ENCODE assay signal across 1 cellular context in the genomic region with DNA sequence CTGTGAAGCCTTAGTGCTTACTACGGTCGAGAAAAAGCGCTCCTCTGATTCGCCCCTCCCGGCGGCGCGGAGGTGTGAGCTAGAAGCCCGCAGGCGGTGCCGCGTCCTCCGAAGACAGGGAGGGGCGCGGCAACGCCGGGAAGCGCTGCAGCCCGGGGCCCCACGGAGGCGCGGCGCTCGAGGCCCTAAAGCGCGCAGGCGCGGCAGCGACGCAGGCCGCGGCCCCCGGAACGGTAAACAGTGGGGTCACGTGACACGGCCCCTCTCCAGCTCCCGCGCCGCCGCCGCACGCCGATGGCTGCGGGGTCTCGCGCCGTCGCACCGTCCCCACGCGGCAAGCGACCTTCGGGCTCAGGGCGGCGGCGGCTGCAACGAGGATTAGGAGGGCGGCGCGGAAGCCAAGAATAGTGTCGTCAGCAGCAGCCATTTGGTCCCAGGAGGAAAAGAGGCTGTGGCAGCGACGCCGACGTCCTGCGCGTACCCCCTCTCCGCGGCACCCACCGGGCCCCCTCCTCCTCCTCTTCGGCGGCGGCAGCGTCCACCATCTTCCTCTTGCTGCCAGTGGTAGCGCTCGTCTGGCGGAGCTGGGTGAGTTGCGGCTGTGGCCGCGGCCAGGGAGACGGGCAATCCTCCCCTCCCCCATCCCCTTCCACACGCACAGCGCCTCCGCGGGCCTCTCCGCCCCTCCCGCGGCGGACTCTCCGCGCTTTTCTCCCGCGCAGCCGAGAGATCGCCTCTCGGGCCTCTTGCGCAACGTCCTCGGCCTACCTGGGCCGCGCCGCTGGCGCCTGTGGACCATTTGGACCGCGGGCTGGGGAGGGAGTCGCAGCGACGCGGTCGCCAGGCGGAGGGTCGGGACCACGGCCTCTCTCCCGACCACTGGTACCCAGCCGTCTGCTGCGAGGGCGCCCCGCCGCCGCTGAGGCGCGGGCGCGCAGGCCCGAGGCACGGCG.
TF ChIP-seq lines count a peak whose summit lies in the region.

TSS of gene PHF3 (plus strand) at position 240 of the 953 bp plus-strand sequence. CDS start 10,750 bp downstream, outside the sequence.

TF ChIP-seq in HEK293, 187 proteins besides CTCF, POLR2A, EP300 and RAD21 (continued from another document and continues in another):
- TF ChIP-seq HOXC10 (CRISPR knock-in tag; IDR thresholded peaks at IDR 0.05) = peak; percentile 41; the same call in 1 of the 2 replicates
- peak; percentile 98 for TF ChIP-seq ZNF324 (tag by site-specific recombination; IDR thresholded peaks at IDR 0.05)
- TF ChIP-seq SCRT1 (tag by site-specific recombination; IDR thresholded peaks at IDR 0.05; ENCODE audit: borderline replicate concordance) = no peak
- peak; percentile 44 for TF ChIP-seq ZNF585B (tag by site-specific recombination; IDR thresholded peaks at IDR 0.05)
- peak; percentile 84 for TF ChIP-seq YY2 (tag by site-specific recombination; IDR thresholded peaks at IDR 0.05)
- peak; percentile 80 for TF ChIP-seq ZNF785 (tag by site-specific recombination; IDR thresholded peaks at IDR 0.05)
- no peak for TF ChIP-seq ZNF37A (tag by site-specific recombination; IDR thresholded peaks at IDR 0.05)
- TF ChIP-seq KLF10 (tag by site-specific recombination; IDR thresholded peaks at IDR 0.05) = peak; percentile 98
- TF ChIP-seq MYNN (tag by site-specific recombination; IDR thresholded peaks at IDR 0.05; ENCODE audit: borderline replicate concordance) = no peak
- peak; percentile 96 for TF ChIP-seq PATZ1 (tag by site-specific recombination; IDR thresholded peaks at IDR 0.05)
- peak; percentile 69 for TF ChIP-seq ZBTB7A (tag by site-specific recombination; IDR thresholded peaks at IDR 0.05; ENCODE audit: low read depth)
- TF ChIP-seq, protein P1, sequence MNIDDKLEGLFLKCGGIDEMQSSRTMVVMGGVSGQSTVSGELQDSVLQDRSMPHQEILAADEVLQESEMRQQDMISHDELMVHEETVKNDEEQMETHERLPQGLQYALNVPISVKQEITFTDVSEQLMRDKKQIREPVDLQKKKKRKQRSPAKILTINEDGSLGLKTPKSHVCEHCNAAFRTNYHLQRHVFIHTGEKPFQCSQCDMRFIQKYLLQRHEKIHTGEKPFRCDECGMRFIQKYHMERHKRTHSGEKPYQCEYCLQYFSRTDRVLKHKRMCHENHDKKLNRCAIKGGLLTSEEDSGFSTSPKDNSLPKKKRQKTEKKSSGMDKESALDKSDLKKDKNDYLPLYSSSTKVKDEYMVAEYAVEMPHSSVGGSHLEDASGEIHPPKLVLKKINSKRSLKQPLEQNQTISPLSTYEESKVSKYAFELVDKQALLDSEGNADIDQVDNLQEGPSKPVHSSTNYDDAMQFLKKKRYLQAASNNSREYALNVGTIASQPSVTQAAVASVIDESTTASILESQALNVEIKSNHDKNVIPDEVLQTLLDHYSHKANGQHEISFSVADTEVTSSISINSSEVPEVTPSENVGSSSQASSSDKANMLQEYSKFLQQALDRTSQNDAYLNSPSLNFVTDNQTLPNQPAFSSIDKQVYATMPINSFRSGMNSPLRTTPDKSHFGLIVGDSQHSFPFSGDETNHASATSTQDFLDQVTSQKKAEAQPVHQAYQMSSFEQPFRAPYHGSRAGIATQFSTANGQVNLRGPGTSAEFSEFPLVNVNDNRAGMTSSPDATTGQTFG (tag by site-specific recombination; IDR thresholded peaks at IDR 0.05; ENCODE audit: borderline replicate concordance) = no peak
- 0 out of 2 replicates have a peak, but pooled peaks have one; percentile 34 for TF ChIP-seq ZNF677 (tag by site-specific recombination; IDR thresholded peaks at IDR 0.05)
- TF ChIP-seq ZNF624 (tag by site-specific recombination; IDR thresholded peaks at IDR 0.05) = no peak
- TF ChIP-seq FEZF1 (tag by site-specific recombination; IDR thresholded peaks at IDR 0.05) = peak; percentile 53
- TF ChIP-seq ZNF488 (tag by site-specific recombination; IDR thresholded peaks at IDR 0.05) = no peak; the same call in 1 of the 2 replicates
- TF ChIP-seq, protein P2, sequence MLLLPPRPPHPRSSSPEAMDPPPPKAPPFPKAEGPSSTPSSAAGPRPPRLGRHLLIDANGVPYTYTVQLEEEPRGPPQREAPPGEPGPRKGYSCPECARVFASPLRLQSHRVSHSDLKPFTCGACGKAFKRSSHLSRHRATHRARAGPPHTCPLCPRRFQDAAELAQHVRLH (tag by site-specific recombination; IDR thresholded peaks at IDR 0.05) = peak; percentile 79; the same call in 1 of the 2 replicates
- TF ChIP-seq, protein P3, sequence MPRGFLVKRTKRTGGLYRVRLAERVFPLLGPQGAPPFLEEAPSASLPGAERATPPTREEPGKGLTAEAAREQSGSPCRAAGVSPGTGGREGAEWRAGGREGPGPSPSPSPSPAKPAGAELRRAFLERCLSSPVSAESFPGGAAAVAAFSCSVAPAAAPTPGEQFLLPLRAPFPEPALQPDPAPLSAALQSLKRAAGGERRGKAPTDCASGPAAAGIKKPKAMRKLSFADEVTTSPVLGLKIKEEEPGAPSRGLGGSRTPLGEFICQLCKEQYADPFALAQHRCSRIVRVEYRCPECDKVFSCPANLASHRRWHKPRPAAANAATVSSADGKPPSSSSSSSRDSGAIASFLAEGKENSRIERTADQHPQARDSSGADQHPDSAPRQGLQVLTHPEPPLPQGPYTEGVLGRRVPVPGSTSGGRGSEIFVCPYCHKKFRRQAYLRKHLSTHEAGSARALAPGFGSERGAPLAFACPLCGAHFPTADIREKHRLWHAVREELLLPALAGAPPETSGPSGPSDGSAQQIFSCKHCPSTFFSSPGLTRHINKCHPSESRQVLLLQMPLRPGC (tag by site-specific recombination; IDR thresholded peaks at IDR 0.05) = 0 out of 2 replicates have a peak, but pooled peaks have one; percentile 43
- peak; percentile 89 for TF ChIP-seq ZXDB (tag by site-specific recombination; IDR thresholded peaks at IDR 0.05)
- TF ChIP-seq, protein P4, sequence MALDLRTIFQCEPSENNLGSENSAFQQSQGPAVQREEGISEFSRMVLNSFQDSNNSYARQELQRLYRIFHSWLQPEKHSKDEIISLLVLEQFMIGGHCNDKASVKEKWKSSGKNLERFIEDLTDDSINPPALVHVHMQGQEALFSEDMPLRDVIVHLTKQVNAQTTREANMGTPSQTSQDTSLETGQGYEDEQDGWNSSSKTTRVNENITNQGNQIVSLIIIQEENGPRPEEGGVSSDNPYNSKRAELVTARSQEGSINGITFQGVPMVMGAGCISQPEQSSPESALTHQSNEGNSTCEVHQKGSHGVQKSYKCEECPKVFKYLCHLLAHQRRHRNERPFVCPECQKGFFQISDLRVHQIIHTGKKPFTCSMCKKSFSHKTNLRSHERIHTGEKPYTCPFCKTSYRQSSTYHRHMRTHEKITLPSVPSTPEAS (tag by site-specific recombination; IDR thresholded peaks at IDR 0.05) = peak; percentile 52; the same call in 1 of the 2 replicates
- TF ChIP-seq ZNF561 (tag by site-specific recombination; IDR thresholded peaks at IDR 0.05; ENCODE audit: borderline replicate concordance) = peak; percentile 87
- TF ChIP-seq ZNF629 (tag by site-specific recombination; IDR thresholded peaks at IDR 0.05) = peak; percentile 87
- TF ChIP-seq ZNF10 (tag by site-specific recombination; IDR thresholded peaks at IDR 0.05) = peak; percentile 24; the same call in 1 of the 2 replicates
- peak; percentile 93 for TF ChIP-seq ZFP37 (tag by site-specific recombination; IDR thresholded peaks at IDR 0.05)
- TF ChIP-seq ZNF791 (tag by site-specific recombination; IDR thresholded peaks at IDR 0.05) = no peak
- peak; percentile 90 for TF ChIP-seq KLF16 (tag by site-specific recombination; IDR thresholded peaks at IDR 0.05)
- TF ChIP-seq, protein P5, sequence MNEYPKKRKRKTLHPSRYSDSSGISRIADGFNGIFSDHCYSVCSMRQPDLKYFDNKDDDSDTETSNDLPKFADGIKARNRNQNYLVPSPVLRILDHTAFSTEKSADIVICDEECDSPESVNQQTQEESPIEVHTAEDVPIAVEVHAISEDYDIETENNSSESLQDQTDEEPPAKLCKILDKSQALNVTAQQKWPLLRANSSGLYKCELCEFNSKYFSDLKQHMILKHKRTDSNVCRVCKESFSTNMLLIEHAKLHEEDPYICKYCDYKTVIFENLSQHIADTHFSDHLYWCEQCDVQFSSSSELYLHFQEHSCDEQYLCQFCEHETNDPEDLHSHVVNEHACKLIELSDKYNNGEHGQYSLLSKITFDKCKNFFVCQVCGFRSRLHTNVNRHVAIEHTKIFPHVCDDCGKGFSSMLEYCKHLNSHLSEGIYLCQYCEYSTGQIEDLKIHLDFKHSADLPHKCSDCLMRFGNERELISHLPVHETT (tag by site-specific recombination; IDR thresholded peaks at IDR 0.05) = peak; percentile 68; the same call in 1 of the 2 replicates
- TF ChIP-seq, protein P6, sequence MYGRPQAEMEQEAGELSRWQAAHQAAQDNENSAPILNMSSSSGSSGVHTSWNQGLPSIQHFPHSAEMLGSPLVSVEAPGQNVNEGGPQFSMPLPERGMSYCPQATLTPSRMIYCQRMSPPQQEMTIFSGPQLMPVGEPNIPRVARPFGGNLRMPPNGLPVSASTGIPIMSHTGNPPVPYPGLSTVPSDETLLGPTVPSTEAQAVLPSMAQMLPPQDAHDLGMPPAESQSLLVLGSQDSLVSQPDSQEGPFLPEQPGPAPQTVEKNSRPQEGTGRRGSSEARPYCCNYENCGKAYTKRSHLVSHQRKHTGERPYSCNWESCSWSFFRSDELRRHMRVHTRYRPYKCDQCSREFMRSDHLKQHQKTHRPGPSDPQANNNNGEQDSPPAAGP (tag by site-specific recombination; IDR thresholded peaks at IDR 0.05) = peak; percentile 80
- TF ChIP-seq ZNF302 (tag by site-specific recombination; IDR thresholded peaks at IDR 0.05; ENCODE audit: low read depth) = no peak; the same call in 1 of the 2 replicates
- TF ChIP-seq ZNF394 (tag by site-specific recombination; IDR thresholded peaks at IDR 0.05; ENCODE audit: borderline replicate concordance) = no peak; the same call in none of the 2 replicates
- peak; percentile 79 for TF ChIP-seq ZBTB20 (tag by site-specific recombination; IDR thresholded peaks at IDR 0.05)
- peak; percentile 31; the same call in 1 of the 2 replicates for TF ChIP-seq WT1 (tag by site-specific recombination; IDR thresholded peaks at IDR 0.05)
- TF ChIP-seq GLI4 (tag by site-specific recombination; IDR thresholded peaks at IDR 0.05) = peak; percentile 74; the same call in 1 of the 2 replicates
- peak; percentile 85 for TF ChIP-seq ZNF692 (tag by site-specific recombination; IDR thresholded peaks at IDR 0.05)
- TF ChIP-seq, protein P7, sequence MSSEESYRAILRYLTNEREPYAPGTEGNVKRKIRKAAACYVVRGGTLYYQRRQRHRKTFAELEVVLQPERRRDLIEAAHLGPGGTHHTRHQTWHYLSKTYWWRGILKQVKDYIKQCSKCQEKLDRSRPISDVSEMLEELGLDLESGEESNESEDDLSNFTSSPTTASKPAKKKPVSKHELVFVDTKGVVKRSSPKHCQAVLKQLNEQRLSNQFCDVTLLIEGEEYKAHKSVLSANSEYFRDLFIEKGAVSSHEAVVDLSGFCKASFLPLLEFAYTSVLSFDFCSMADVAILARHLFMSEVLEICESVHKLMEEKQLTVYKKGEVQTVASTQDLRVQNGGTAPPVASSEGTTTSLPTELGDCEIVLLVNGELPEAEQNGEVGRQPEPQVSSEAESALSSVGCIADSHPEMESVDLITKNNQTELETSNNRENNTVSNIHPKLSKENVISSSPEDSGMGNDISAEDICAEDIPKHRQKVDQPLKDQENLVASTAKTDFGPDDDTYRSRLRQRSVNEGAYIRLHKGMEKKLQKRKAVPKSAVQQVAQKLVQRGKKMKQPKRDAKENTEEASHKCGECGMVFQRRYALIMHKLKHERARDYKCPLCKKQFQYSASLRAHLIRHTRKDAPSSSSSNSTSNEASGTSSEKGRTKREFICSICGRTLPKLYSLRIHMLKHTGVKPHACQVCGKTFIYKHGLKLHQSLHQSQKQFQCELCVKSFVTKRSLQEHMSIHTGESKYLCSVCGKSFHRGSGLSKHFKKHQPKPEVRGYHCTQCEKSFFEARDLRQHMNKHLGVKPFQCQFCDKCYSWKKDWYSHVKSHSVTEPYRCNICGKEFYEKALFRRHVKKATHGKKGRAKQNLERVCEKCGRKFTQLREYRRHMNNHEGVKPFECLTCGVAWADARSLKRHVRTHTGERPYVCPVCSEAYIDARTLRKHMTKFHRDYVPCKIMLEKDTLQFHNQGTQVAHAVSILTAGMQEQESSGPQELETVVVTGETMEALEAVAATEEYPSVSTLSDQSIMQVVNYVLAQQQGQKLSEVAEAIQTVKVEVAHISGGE (tag by site-specific recombination; conservative IDR thresholded peaks at IDR 0.05; ENCODE audit: low read depth) = 0 out of 2 replicates have a peak, but pooled peaks have one; percentile 26
- peak; percentile 65; the same call in 1 of the 2 replicates for TF ChIP-seq ZFP69B (tag by site-specific recombination; IDR thresholded peaks at IDR 0.05)
- peak; percentile 95 for TF ChIP-seq YY1 (tag by site-specific recombination; IDR thresholded peaks at IDR 0.05)
- no peak for TF ChIP-seq ZNF391 (tag by site-specific recombination; IDR thresholded peaks at IDR 0.05; ENCODE audit: borderline replicate concordance, low read depth)
- TF ChIP-seq KLF7 (tag by site-specific recombination; IDR thresholded peaks at IDR 0.05; ENCODE audit: borderline replicate concordance) = peak; percentile 50; the same call in 1 of the 2 replicates
- TF ChIP-seq ZNF571 (tag by site-specific recombination; IDR thresholded peaks at IDR 0.05) = no peak
